1 cellular context compared by ENCODE assay signal in genomic region chr1:15916916-15917315, GRCh38.
A peak's percentile ranks its signal among the peaks of the same experiment; 100 is the strongest.
TF ChIP-seq lines count a peak whose summit lies in the region.

No MANE protein-coding gene starts in this region.

TF ChIP-seq in K562, 482 proteins besides CTCF, POLR2A, EP300 and RAD21:
- no peak for TF ChIP-seq FOXA3 (CRISPR knock-in tag; conservative IDR thresholded peaks at IDR 0.05 in 1 of 2, IDR thresholded peaks at IDR 0.05 in 1 of 2)
- TF ChIP-seq MAFG (tag; conservative IDR thresholded peaks at IDR 0.05), result peak; percentile 40; the same call in 1 of the 2 replicates
- TF ChIP-seq ZNF280B (CRISPR knock-in tag; IDR thresholded peaks at IDR 0.05), result no peak
- peak; percentile 49; the same call in 1 of the 2 replicates for TF ChIP-seq NFE2L1 (tag; IDR thresholded peaks at IDR 0.05; ENCODE audit: borderline replicate concordance, low read depth)
